ENCODE assay signal across 8 cellular contexts in genomic region chr2:64018715-64019082, GRCh38. TPM values are rescaled to one million over a fixed set of nuclear protein-coding genes. Genes with fewer than 3 reads are reported as not detected.
DNase-seq lines count a peak whose midpoint lies in the region; ATAC-seq, FAIRE-seq and TF ChIP-seq lines count a peak whose summit lies in the region.

No MANE protein-coding gene starts in this region.

- no peaks in the 10 kb centered on the region for H3K27me3 ChIP-seq in Panc1 (ENCODE audit: control insufficient read depth, insufficient read depth, low read length)
- H3K27me3 ChIP-seq in bronchial epithelial cell (ENCODE audit: control insufficient read depth, insufficient read depth, low read length), result no peaks in the 10 kb centered on the region

- no TSS peak for BruUV-seq in Panc1 (replicated peaks; lab: Mats Ljungman, UMichigan)

- H3K4me3 ChIP-seq in Panc1 (ENCODE audit: low read depth in 2 of 2, low read length in 2 of 2), result peak overlapping the region; percentile 91 to 92
- H3K4me3 ChIP-seq in bronchial epithelial cell (ENCODE audit: low read depth, low read length), result peak overlapping the region; percentile 66

- TF ChIP-seq CTCF in GM13977 (IDR thresholded peaks at IDR 0.05; ENCODE audit: extremely low read depth, insufficient read depth, missing control alignments) (no peak), Panc1 (IDR thresholded peaks at IDR 0.05) (no peak), bronchial epithelial cell (IDR thresholded peaks at IDR 0.05; ENCODE audit: insufficient read depth, low read length, severe bottlenecking) (no peak)

- CTCF ChIA-PET in Panc1 (lab: Charles Lee), result interaction anchor here (0.6 kb wide), 1 partner anchor 624 kb away, joined by 3 read pairs; no protein-coding TSS in a partner anchor

- intact Hi-C loops in Panc1 (cut with micrococcal nuclease; ENCODE audit: unreplicated experiment), result no loop called here
- intact Hi-C loops in left colon (cut with DNase I, micrococcal nuclease), result no loop called here

- ATAC-seq in HG02981 (IDR thresholded peaks at IDR 0.05; ENCODE audit: unreplicated experiment) (peak; percentile 53), Panc1 (peak; percentile 79; the same call in 1 of the 2 replicates), left colon (peak; percentile 64), GM18873 (IDR thresholded peaks at IDR 0.05; ENCODE audit: low FRiP score, unreplicated experiment) (no peak)

- POLR2A ChIA-PET in Panc1 (lab: Charles Lee), result interaction anchor here (0.5 to 0.6 kb wide), 3 partner anchors 36 to 571 kb away, joined by 3 to 4 read pairs (median 4); no protein-coding TSS in a partner anchor

- DNase-seq in AG08395 (ENCODE audit: low spot score) (peak; percentile 40), GM13977 (ENCODE audit: low spot score) (peak; percentile 65), Panc1 (ENCODE audit: low read depth, low spot score) (no peak), bronchial epithelial cell (ENCODE audit: low read depth) (peak; percentile 29), left colon (peak; percentile 47 to 62)
- peak; percentile 30 for DNase-seq in stimulated activated CD8-positive, alpha-beta memory T cell treated with anti-CD3 and anti-CD28 coated beads, Interleukin-4, amount 100 ng/mL, for 24 hours (ENCODE audit: low read depth)

- no peaks in the 10 kb centered on the region for H3K9me3 ChIP-seq in Panc1 (ENCODE audit: control insufficient read depth, insufficient read depth, low read depth, low read length)

- in situ Hi-C loops in GM13977 (cut with MboI; ENCODE audit: low pct_unique_long_range_greater_than_20kb, low sequenced_read_pairs, unreplicated experiment) (no loop called here), Panc1 (cut with HindIII; ENCODE audit: low pct_unique_long_range_greater_than_20kb, low sequenced_read_pairs) (no loop called here)

- peaks cover 15% of the 10 kb centered on the region; the same call in 1 of the 2 replicates for H3K4me1 ChIP-seq in Panc1 (ENCODE audit: control insufficient read depth, insufficient read depth, low read length)

- peak overlapping the region; percentile 96 for H3K27ac ChIP-seq in Panc1 (ENCODE audit: low read length)

- no peak for FAIRE-seq in bronchial epithelial cell (lab: Jason Lieb, UNC)

- H3K36me3 ChIP-seq in Panc1 (ENCODE audit: control insufficient read depth, insufficient read depth, low read length), result no peaks in the 10 kb centered on the region; the same call in 1 of the 2 replicates
- no peaks in the 10 kb centered on the region for H3K36me3 ChIP-seq in bronchial epithelial cell (ENCODE audit: control insufficient read depth, insufficient read depth, low read length)

RNA-seq across cellular contexts. Expression of gene VPS54, which starts 0.5 kb away (rescaled TPM):
- 21.2 TPM for total RNA-seq in Panc1 (2021; ENCODE audit: unreplicated experiment)
- 11.2 TPM for polyA plus RNA-seq in Panc1 (2012; ENCODE audit: insufficient read length)
- 18.2 and 20.9 TPM in 2 replicates for total RNA-seq in bronchial epithelial cell
- total RNA-seq in left colon, result 10 to 100 TPM; 20.9 to 21.2 TPM
